Comparison of ENCODE assay signal across 34 cellular contexts in the genomic region with DNA sequence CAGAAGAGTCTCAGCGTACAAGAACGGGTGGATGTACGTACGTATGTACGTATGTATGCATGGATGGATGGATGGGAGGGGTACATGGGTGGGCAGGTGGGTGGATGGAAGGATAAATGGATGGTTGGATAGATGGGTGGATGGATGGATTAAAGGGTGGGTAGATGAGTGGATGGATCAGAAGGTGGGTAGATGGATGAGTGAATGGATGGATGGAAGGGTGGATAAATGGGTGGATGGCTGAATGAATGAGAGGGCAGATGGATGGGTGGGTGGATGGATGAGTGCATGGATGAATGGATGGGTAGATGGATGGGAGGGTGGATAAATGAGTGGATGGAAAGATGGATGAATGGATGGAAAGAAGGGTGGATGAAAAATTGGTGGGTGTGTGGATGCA.
"Had no signal": no experiment of that assay in that cellular context is flagged by ENCODE, and none has a peak within 500 bp of the region (broad histone marks: within the 10 kb centered on the region; RNA-seq: fewer than 3 reads in every experiment).

No MANE protein-coding gene starts in this region.

- H3K27me3 ChIP-seq: ascending aorta, body of pancreas, brain microvascular endothelial cell, cardiac muscle cell had no signal

- H3K27ac ChIP-seq: adrenal gland, ascending aorta, body of pancreas, brain microvascular endothelial cell, breast epithelium, cardiac muscle cell had no signal

- H3K4me1 ChIP-seq: adrenal gland, ascending aorta, breast epithelium had no signal

- H3K4me3 ChIP-seq: adrenal gland, ascending aorta, body of pancreas, breast epithelium, cardiac muscle cell had no signal

- FAIRE-seq: astrocyte, bronchial epithelial cell had no signal

- DNase-seq: activated effector memory CD4-positive, alpha-beta T cell treated with anti-CD3 and anti-CD28 coated beads, Interleukin-2, amount 50 U/mL, for 16 hours; activated effector memory CD4-positive, alpha-beta T cell treated with Interleukin-2 at 50 U/mL for 16 hours; activated gamma-delta T cell; activated gamma-delta T cell treated with Interleukin-2 at 50 U/mL for 16 hours; activated naive CD4-positive, alpha-beta T cell; activated naive CD4-positive, alpha-beta T cell treated with anti-CD3 and anti-CD28 coated beads for 36 hours; activated naive CD4-positive, alpha-beta T cell treated with anti-CD3 and anti-CD28 coated beads, Interleukin-2, amount 10 ng/mL, durations not matched to agents 7 days and 5 days; activated naive CD4-positive, alpha-beta T cell treated with anti-CD3 and anti-CD28 coated beads, Interleukin-2, amount 50 U/mL, for 16 hours; activated naive CD4-positive, alpha-beta T cell treated with Interleukin-2 at 50 U/mL for 16 hours; activated naive CD8-positive, alpha-beta T cell treated with anti-CD3 and anti-CD28 coated beads for 36 hours; activated naive CD8-positive, alpha-beta T cell treated with anti-CD3 and anti-CD28 coated beads, Interleukin-2, amount 10 ng/mL, durations not matched to agents 7 days and 5 days; activated naive CD8-positive, alpha-beta T cell treated with anti-CD3 and anti-CD28 coated beads, Interleukin-2, amount 50 U/mL, for 24 hours; activated T-cell treated with anti-CD3 and anti-CD28 coated beads, Interleukin-2, amount 50 U/mL, for 1 hour; activated T-cell treated with anti-CD3 and anti-CD28 coated beads, Interleukin-2, amount 50 U/mL, for 24 hours; activated T-cell treated with anti-CD3 and anti-CD28 coated beads, Interleukin-2, amount 50 U/mL, for 4 hours; activated T-cell treated with anti-CD3 and anti-CD28 coated beads, Interleukin-2, amount 50 U/mL, for 48 hours; activated T-cell treated with anti-CD3 and anti-CD28 coated beads, Interleukin-2, amount 50 U/mL, for 72 hours; adrenal gland; amniotic stem cell; amygdala; anterior cingulate cortex; aorta; body of pancreas; brain microvascular endothelial cell; caudate nucleus; central memory CD4-positive, alpha-beta T cell; cerebellar nuclear complex had no signal

- H3K36me3 ChIP-seq: adrenal gland, ascending aorta, brain microvascular endothelial cell, breast epithelium, cardiac muscle cell had no signal

- H3K9me3 ChIP-seq: adrenal gland, ascending aorta, body of pancreas, breast epithelium had no signal

- ATAC-seq: activated naive CD4-positive, alpha-beta T cell treated with anti-CD3 and anti-CD28 coated beads, Interleukin-2, amount 50 U/mL, for 72 hours; activated naive CD8-positive, alpha-beta T cell treated with anti-CD3 and anti-CD28 coated beads, Interleukin-2, amount 50 U/mL, for 24 hours; activated T-cell treated with anti-CD3 and anti-CD28 coated beads, Interleukin-2, amount 50 U/mL, for 4 hours; activated T-cell treated with anti-CD3 and anti-CD28 coated beads, Interleukin-2, amount 50 U/mL, for 72 hours; activated T-helper 17 cell treated with anti-CD3 and anti-CD28 coated beads, Interleukin-2, amount 50 U/mL, for 72 hours; body of pancreas had no signal
